17 cellular contexts compared by ENCODE assay signal in the genomic region with DNA sequence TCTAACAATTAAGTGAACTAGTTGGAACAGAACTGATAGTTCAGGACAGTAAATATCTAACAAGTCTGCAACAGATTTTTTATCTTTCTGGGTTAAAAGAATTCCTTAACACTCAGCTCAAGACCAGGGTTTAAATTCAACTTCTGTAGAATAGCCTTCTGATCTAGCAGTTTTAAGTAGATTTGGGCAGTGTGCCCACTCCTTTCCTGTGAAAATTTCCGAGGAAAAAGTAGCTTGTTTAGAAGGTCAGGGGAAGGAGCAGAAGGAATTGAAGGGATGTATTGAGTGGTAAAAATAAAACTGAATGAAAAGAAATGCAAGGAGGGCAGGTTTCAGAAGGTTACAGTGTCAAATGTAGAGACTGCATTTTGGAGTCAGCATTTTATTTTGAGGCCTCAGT. TPM values are rescaled to one million over a fixed set of nuclear protein-coding genes. Genes with fewer than 3 reads are reported as not detected.
DNase-seq lines count a peak whose midpoint lies in the region; ATAC-seq and TF ChIP-seq lines count a peak whose summit lies in the region.
"Had no signal": no experiment of that assay in that cellular context is flagged by ENCODE, and none has a peak within 500 bp of the region (broad histone marks: within the 10 kb centered on the region; RNA-seq: fewer than 3 reads in every experiment).

No MANE protein-coding gene starts in this region.

- H2AK5ac ChIP-seq in mesenchymal stem cell (ENCODE audit: low read length, severe bottlenecking), result no peak overlapping the region

- no peak overlapping the region for H2BK120ac ChIP-seq in mesenchymal stem cell (ENCODE audit: low read depth, low read length)

- no peak overlapping the region for H3K18ac ChIP-seq in mesenchymal stem cell (ENCODE audit: low read depth in 1 of 2, low read length in 2 of 2)

- H3K4me1 ChIP-seq in adipocyte (ENCODE audit: control insufficient read depth, insufficient read depth, low read length), result peaks cover 17% of the 10 kb centered on the region
- H3K4me1 ChIP-seq in fibroblast of lung (ENCODE audit: control insufficient read depth, extremely low read depth, insufficient read depth, low read length), result no peaks in the 10 kb centered on the region
- H3K4me1 ChIP-seq in mesenchymal stem cell (ENCODE audit: control insufficient read depth, insufficient read depth, low read depth, low read length), result no peaks in the 10 kb centered on the region
- H3K4me1 ChIP-seq: Caco-2, Peyer's patch had no signal

- H3K27me3 ChIP-seq in adipocyte (replicated peaks; ENCODE audit: control insufficient read depth, insufficient read depth, low read length), result no peaks in the 10 kb centered on the region
- H3K27me3 ChIP-seq in fibroblast of lung (ENCODE audit: control insufficient read depth, insufficient read depth, low read length), result no peaks in the 10 kb centered on the region
- H3K27me3 ChIP-seq in mesenchymal stem cell (ENCODE audit: control insufficient read depth in 1 of 2, insufficient read depth in 1 of 2, low read length in 2 of 2), result no peaks in the 10 kb centered on the region
- H3K27me3 ChIP-seq: Peyer's patch had no signal

- H3K4me2 ChIP-seq in fibroblast of lung (ENCODE audit: extremely low read depth, insufficient read depth, low read length), result no peak overlapping the region
- no peak overlapping the region for H3K4me2 ChIP-seq in mesenchymal stem cell (ENCODE audit: low read length, poor library complexity, severe bottlenecking)

- H2BK15ac ChIP-seq in mesenchymal stem cell (ENCODE audit: low read depth, poor library complexity, severe bottlenecking), result no peak overlapping the region

- no peak overlapping the region for H2BK5ac ChIP-seq in mesenchymal stem cell (ENCODE audit: low read depth, low read length, poor library complexity, severe bottlenecking)

- no peak overlapping the region for H4K91ac ChIP-seq in mesenchymal stem cell (ENCODE audit: low read length)

- H3K9ac ChIP-seq in adipocyte (ENCODE audit: low read length) (no peak overlapping the region), fibroblast of lung (ENCODE audit: insufficient read depth, low read length) (no peak overlapping the region), mesenchymal stem cell (ENCODE audit: low read length) (no peak overlapping the region)

- CTCF ChIA-PET in RWPE1 (lab: Yijun Ruan, JAX), result no interaction called here

- H3K4me3 ChIP-seq in adipocyte (ENCODE audit: low read length), result no peak overlapping the region
- no peak overlapping the region for H3K4me3 ChIP-seq in fibroblast of lung (replicated peaks in 1 of 4; ENCODE audit: control extremely low read depth in 1 of 4, insufficient read depth in 1 of 4, low read depth in 3 of 4, low read length in 4 of 4)
- H3K4me3 ChIP-seq in mesenchymal stem cell (ENCODE audit: insufficient read depth in 1 of 2, low read depth in 1 of 2, low read length in 2 of 2), result no peak overlapping the region
- H3K4me3 ChIP-seq: GM12878, Peyer's patch had no signal

- no peaks in the 10 kb centered on the region for H3K79me1 ChIP-seq in mesenchymal stem cell (replicated peaks; ENCODE audit: low read length, poor library complexity, severe bottlenecking)

- H3K9me3 ChIP-seq in adipocyte (ENCODE audit: control insufficient read depth, low read length) (no peaks in the 10 kb centered on the region), fibroblast of lung (ENCODE audit: control insufficient read depth, insufficient read depth, low read depth, low read length) (no peaks in the 10 kb centered on the region), mesenchymal stem cell (ENCODE audit: control insufficient read depth, low read length) (no peaks in the 10 kb centered on the region)
- H3K9me3 ChIP-seq: Caco-2, Peyer's patch had no signal

- intact Hi-C loops in left ventricle myocardium superior (cut with micrococcal nuclease), result no loop called here

- 0% methylated on average over 1 of the region's 1 CpG for WGBS in mesenchymal stem cell

- DNase-seq in COLO829 (ENCODE audit: low spot score) (peak; percentile 33), adipocyte (ENCODE audit: low read depth) (peak; percentile 34), fibroblast of lung (ENCODE audit: low read depth in 2 of 2) (peak; percentile 15 to 31), mesenchymal stem cell (peak; percentile 15), left ventricle myocardium superior (no peak), NCI-H2196 treated with DMSO at 0.1 percent for 48 hours (lab: John Stamatoyannopoulos, UW; ENCODE audit: unreplicated experiment) (no peak), RWPE1 (ENCODE audit: low spot score) (no peak)
- DNase-seq: Caco-2, DMS53, HFFc6, KG1, NCI-H1092 treated with DMSO at 0.1 percent for 48 hours, NCI-H187, Peyer's patch, SIG-M5 had no signal

- no peaks in the 10 kb centered on the region for H3K79me2 ChIP-seq in fibroblast of lung (ENCODE audit: control insufficient read depth, insufficient read depth, low read length)

- H3K23ac ChIP-seq in mesenchymal stem cell (ENCODE audit: low read length in 2 of 2), result no peak overlapping the region

- no peak overlapping the region for H3K4ac ChIP-seq in mesenchymal stem cell (ENCODE audit: low read depth in 1 of 2, low read length in 2 of 2)

- no peaks in the 10 kb centered on the region for H4K20me1 ChIP-seq in fibroblast of lung (ENCODE audit: control insufficient read depth, extremely low read depth, insufficient read depth, low read length)

- H3K14ac ChIP-seq in mesenchymal stem cell (ENCODE audit: low read length in 2 of 2), result no peak overlapping the region

- ATAC-seq in GM21737 (IDR thresholded peaks at IDR 0.05; ENCODE audit: unreplicated experiment), result no peak
- ATAC-seq in left ventricle myocardium superior, result no peak
- ATAC-seq: GM12878 had no signal

- POLR2A ChIA-PET in RWPE1 (lab: Yijun Ruan, JAX; ENCODE audit: low non-redundant PET), result no interaction called here

- no peak overlapping the region for H2AFZ ChIP-seq in fibroblast of lung (ENCODE audit: low read length)
- H2AFZ ChIP-seq in mesenchymal stem cell (ENCODE audit: low read depth, low read length), result no peak overlapping the region

- no peak overlapping the region for H3K27ac ChIP-seq in fibroblast of lung (ENCODE audit: insufficient read depth, low read length)
- no peak overlapping the region for H3K27ac ChIP-seq in mesenchymal stem cell (ENCODE audit: low read length, poor library complexity, severe bottlenecking)
- no peak overlapping the region for H3K27ac ChIP-seq in RWPE1
- H3K27ac ChIP-seq: Peyer's patch had no signal

- no peak overlapping the region for H2BK12ac ChIP-seq in mesenchymal stem cell (ENCODE audit: low read length in 2 of 2)

- TF ChIP-seq CTCF in fibroblast of lung (conservative IDR thresholded peaks at IDR 0.05 in 1 of 2, IDR thresholded peaks at IDR 0.05 in 1 of 2; ENCODE audit: low read depth in 1 of 2, low read length in 2 of 2) (no peak), RWPE1 (conservative IDR thresholded peaks at IDR 0.05; ENCODE audit: low read depth) (no peak)

- H4K8ac ChIP-seq in mesenchymal stem cell (ENCODE audit: low read length), result no peak overlapping the region

- H3K36me3 ChIP-seq in adipocyte (ENCODE audit: control insufficient read depth, insufficient read depth, low read length, severe bottlenecking) (no peaks in the 10 kb centered on the region), fibroblast of lung (ENCODE audit: control insufficient read depth, insufficient read depth, low read length) (no peaks in the 10 kb centered on the region), mesenchymal stem cell (ENCODE audit: control insufficient read depth in 1 of 2, insufficient read depth in 2 of 2, low read depth in 1 of 2, low read length in 2 of 2) (no peaks in the 10 kb centered on the region)
- H3K36me3 ChIP-seq: Peyer's patch had no signal

RNA-seq across cellular contexts. Expression of a gene that starts 45.8 kb away (rescaled TPM):
- total RNA-seq in fibroblast of lung, result 6.9 and 16.2 TPM in 2 replicates
- polyA plus RNA-seq in fibroblast of lung, result 14.3 and 14.9 TPM in 2 replicates
- 8.8 and 10.0 TPM in 2 replicates for polyA plus RNA-seq in fibroblast of lung (2012)
- polyA minus RNA-seq in fibroblast of lung (ENCODE audit: low replicate concordance), result 1.5 and 29.3 TPM in 2 replicates
- 5.3 TPM for polyA plus RNA-seq in mesenchymal stem cell (2013, experiment 1 of 2)
- 5.1 TPM for polyA plus RNA-seq in mesenchymal stem cell (2013, experiment 2 of 2)
- 1.0 TPM for total RNA-seq in left ventricle myocardium superior

Comparison
In these comparisons a context has a peak if more than half of its experiments do, and no peak if none do; other contexts are left out.
1. DNase-seq: peak in COLO829 (single experiment), adipocyte (single experiment), fibroblast of lung (2 of 2) and mesenchymal stem cell (single experiment); none in left ventricle myocardium superior (single experiment), NCI-H2196 treated with DMSO at 0.1 percent for 48 hours (single experiment) and RWPE1 (single experiment).